Comparison of ENCODE assay signal across 14 cellular contexts in the genomic region with DNA sequence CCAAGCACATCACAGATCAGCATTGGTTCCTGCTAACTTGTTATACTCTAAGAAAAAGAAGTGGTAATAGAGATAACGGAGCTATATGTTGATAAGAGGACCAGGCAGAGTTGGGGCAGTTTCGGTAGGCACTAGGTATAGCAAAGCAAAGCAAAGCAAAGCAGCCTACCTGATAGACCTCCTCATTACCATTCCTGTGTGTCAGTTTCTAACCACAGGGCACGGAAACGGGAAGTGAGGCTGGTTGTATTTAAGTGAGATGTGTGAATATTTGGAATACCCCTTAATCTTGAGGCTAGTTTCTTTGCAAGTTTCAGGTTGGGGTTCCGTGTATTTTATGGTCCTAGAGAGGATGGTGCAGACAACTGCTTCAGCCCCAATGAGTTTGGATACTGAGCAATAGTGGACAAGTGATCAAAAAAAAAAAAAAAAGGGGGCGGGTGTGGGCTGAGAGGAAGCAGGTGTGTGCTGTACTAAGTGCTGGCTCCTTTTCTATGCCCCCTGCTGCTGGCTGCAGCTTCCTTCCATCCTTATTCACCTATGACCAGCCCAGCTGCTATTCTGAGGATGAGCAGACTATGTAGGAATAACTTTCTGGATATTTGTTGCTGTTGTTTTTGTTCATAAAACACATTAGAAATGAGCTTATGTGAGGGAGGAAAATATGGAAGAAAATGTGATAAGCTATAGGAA.
"Had no signal": no experiment of that assay in that cellular context is flagged by ENCODE, and none has a peak within 500 bp of the region (broad histone marks: within the 10 kb centered on the region; RNA-seq: fewer than 3 reads in every experiment).

No MANE protein-coding gene starts in this region.

- H3K9me3 ChIP-seq: adrenal gland, heart left ventricle, left ventricle myocardium inferior, thyroid gland had no signal

- H3K27ac ChIP-seq: adrenal gland, coronary artery, heart left ventricle, left ventricle myocardium inferior, thyroid gland had no signal

- H3K36me3 ChIP-seq: adrenal gland, heart left ventricle, left ventricle myocardium inferior, thyroid gland had no signal

- H3K4me3 ChIP-seq: adrenal gland, coronary artery, heart left ventricle, left ventricle myocardium inferior, thyroid gland had no signal

- H3K4me1 ChIP-seq: adrenal gland, heart left ventricle, left ventricle myocardium inferior, thyroid gland had no signal

- DNase-seq: activated CD4-positive, alpha-beta T cell treated with anti-CD3 and anti-CD28 coated beads, Interleukin-2, amount 10 ng/mL, durations not matched to agents 7 days and 5 days; activated naive CD4-positive, alpha-beta T cell treated with anti-CD3 and anti-CD28 coated beads, Interleukin-2, amount 50 U/mL, for 16 hours; activated T-cell treated with anti-CD3 and anti-CD28 coated beads for 4 hours; adrenal gland; effector memory CD4-positive, alpha-beta T cell; heart left ventricle; left ventricle myocardium inferior; natural killer cell; nucleus accumbens; right cardiac atrium; small intestine; thyroid gland had no signal

- ATAC-seq: heart left ventricle; natural killer cell; right cardiac atrium; stimulated activated effector memory CD8-positive, alpha-beta T cell treated with anti-CD3 and anti-CD28 coated beads, Interleukin-12 subunit alpha, Interleukin-12 subunit beta, amount 100 ng/mL, for 72 hours had no signal
